Comparison of ENCODE assay signal across 29 cellular contexts in genomic region chr13:23557733-23558132, GRCh38. TPM values are rescaled to one million over a fixed set of nuclear protein-coding genes. Genes with fewer than 3 reads are reported as not detected.
"Had no signal": no experiment of that assay in that cellular context is flagged by ENCODE, and none has a peak within 500 bp of the region (broad histone marks: within the 10 kb centered on the region; RNA-seq: fewer than 3 reads in every experiment).

No MANE protein-coding gene starts in this region.

- FAIRE-seq: endometrium, endothelial cell of umbilical vein, frontal cortex had no signal

- H3K4me3 ChIP-seq: ascending aorta, breast epithelium, cardiac muscle cell, colonic mucosa, heart left ventricle had no signal

- DNase-seq: activated CD4-positive, alpha-beta memory T cell treated with anti-CD3 and anti-CD28 coated beads, Interleukin-2, amount 10 ng/mL, durations not matched to agents 7 days and 5 days; activated CD4-positive, alpha-beta T cell treated with anti-CD3 and anti-CD28 coated beads for 1 hour; activated CD4-positive, alpha-beta T cell treated with anti-CD3 and anti-CD28 coated beads for 4 hours; activated CD4-positive, alpha-beta T cell treated with anti-CD3 and anti-CD28 coated beads, Interleukin-2, amount 10 ng/mL, durations not matched to agents 7 days and 5 days; activated CD4-positive, alpha-beta T cell treated with anti-CD3 and anti-CD28 coated beads, Interleukin-2, amount 50 U/mL, for 4 hours; activated CD8-positive, alpha-beta memory T cell treated with anti-CD3 and anti-CD28 coated beads, Interleukin-2, amount 50 U/mL, for 48 hours; activated gamma-delta T cell; activated naive CD4-positive, alpha-beta T cell; activated naive CD4-positive, alpha-beta T cell treated with anti-CD3 and anti-CD28 coated beads, Interleukin-2, amount 10 ng/mL, durations not matched to agents 7 days and 5 days; activated naive CD8-positive, alpha-beta T cell treated with anti-CD3 and anti-CD28 coated beads, Interleukin-2, amount 10 ng/mL, durations not matched to agents 7 days and 5 days; activated T-cell treated with anti-CD3 and anti-CD28 coated beads for 4 hours; activated T-cell treated with anti-CD3 and anti-CD28 coated beads, Interleukin-2, amount 50 U/mL, for 24 hours; activated T-cell treated with anti-CD3 and anti-CD28 coated beads, Interleukin-2, amount 50 U/mL, for 72 hours; central memory CD4-positive, alpha-beta T cell; cerebellar nuclear complex; colonic mucosa; effector CD8-positive, alpha-beta T cell; foreskin fibroblast; glutamatergic neuron; heart left ventricle; T-helper 2 cell had no signal

- H3K4me1 ChIP-seq: breast epithelium, colonic mucosa had no signal

- H3K27me3 ChIP-seq: ascending aorta, breast epithelium, cardiac muscle cell, colonic mucosa, heart left ventricle had no signal

- ATAC-seq: WTC11 had no signal

- H3K36me3 ChIP-seq: ascending aorta, breast epithelium, cardiac muscle cell, colonic mucosa, heart left ventricle had no signal

- H3K9me3 ChIP-seq: ascending aorta, breast epithelium, colonic mucosa, heart left ventricle had no signal

- H3K27ac ChIP-seq: ascending aorta, colonic mucosa had no signal

RNA-seq across cellular contexts. Expression of gene TNFRSF19, which starts 12.5 kb away (rescaled TPM):
- total RNA-seq: activated naive CD4-positive, alpha-beta T cell treated with anti-CD3 and anti-CD28 coated beads, Interleukin-2, amount 50 U/mL, for 72 hours; activated naive CD8-positive, alpha-beta T cell treated with anti-CD3 and anti-CD28 coated beads, Interleukin-2, amount 10 ng/mL, durations not matched to agents 7 days and 5 days had no signal
